In the genomic region with DNA sequence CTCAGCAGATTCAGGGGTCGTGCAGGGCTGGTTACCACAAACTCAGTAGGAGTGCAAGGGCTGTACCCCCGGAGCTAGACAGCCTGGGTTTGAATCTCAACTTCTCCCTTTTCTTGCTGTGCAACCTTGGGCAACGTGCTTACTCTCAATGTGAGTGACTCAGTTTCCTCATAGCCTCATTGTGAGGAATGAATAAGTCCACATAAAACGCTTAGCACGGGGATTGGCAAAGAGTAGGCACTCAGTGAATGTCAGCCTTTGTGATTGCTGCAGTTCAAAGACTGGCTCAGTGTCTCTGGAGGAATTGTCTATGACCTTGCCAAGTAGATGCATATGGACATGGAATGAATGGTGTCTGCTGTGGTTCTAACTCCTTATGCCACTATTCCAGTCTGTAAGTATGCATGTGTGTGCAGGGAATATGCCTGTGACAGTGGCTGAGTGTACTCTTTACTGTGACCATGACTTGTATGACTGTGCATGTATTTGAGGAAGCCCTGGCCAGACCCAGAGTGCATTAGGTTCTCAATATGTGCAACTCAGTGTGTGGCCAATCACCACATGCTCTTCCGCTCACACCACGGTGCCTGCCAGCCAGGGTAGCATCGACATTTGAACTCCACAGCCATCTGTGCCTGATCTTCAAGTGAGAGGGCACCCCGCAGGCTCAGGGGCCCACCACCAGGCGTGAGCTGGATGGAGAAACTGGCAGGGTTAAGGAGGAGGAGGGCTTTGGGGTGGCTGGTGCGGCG, we compare ENCODE assay signal across 8 cellular contexts. TPM values are rescaled to one million over a fixed set of nuclear protein-coding genes. Genes with fewer than 3 reads are reported as not detected.
DNase-seq lines count a peak whose midpoint lies in the region; ATAC-seq and TF ChIP-seq lines count a peak whose summit lies in the region.

No MANE protein-coding gene starts in this region.

- H3K9me3 Mint-ChIP-seq in activated T-cell treated with anti-CD3 and anti-CD28 coated beads, Interleukin-2, amount 50 U/mL, for 4 hours = no peaks in the 10 kb centered on the region
- H3K9me3 Mint-ChIP-seq in natural killer cell = no peaks in the 10 kb centered on the region

- H3K4me1 Mint-ChIP-seq in activated T-cell treated with anti-CD3 and anti-CD28 coated beads, Interleukin-2, amount 50 U/mL, for 4 hours (ENCODE audit: low read depth) = peaks cover 26% of the 10 kb centered on the region
- H3K4me1 Mint-ChIP-seq in T-helper 17 cell (peaks cover 22% of the 10 kb centered on the region), natural killer cell (peaks cover 18 to 33% of the 10 kb centered on the region in 2 donors)

- H3K27ac Mint-ChIP-seq in T-helper 17 cell (peak overlapping the region; percentile 97), natural killer cell (peak overlapping the region; percentile 95 to 97)

- no peaks in the 10 kb centered on the region for H3K36me3 Mint-ChIP-seq in activated T-cell treated with anti-CD3 and anti-CD28 coated beads, Interleukin-2, amount 50 U/mL, for 4 hours (ENCODE audit: insufficient read depth)
- H3K36me3 Mint-ChIP-seq in T-helper 17 cell (ENCODE audit: low read depth) (no peaks in the 10 kb centered on the region), natural killer cell (no peaks in the 10 kb centered on the region)

- no peak for DNase-seq in activated T-cell treated with anti-CD3 and anti-CD28 coated beads, Interleukin-2, amount 50 U/mL, for 4 hours
- DNase-seq in activated T-cell treated with anti-CD3 and anti-CD28 coated beads, Interleukin-2, amount 50 U/mL, for 1 hour = no peak
- DNase-seq in T-helper 17 cell = no peak
- DNase-seq in erythroblast (lab: John Stamatoyannopoulos, UW) = peak; percentile 57 to 72
- DNase-seq in natural killer cell = no peak
- DNase-seq in NCI-H1092 (lab: John Stamatoyannopoulos, UW) = no peak
- no peak for DNase-seq in DMS79 (lab: John Stamatoyannopoulos, UW)
- no peak for DNase-seq in GM10266 (ENCODE audit: extremely low spot score)

- TF ChIP-seq CTCF in natural killer cell (IDR thresholded peaks at IDR 0.05) = no peak
- no peak for TF ChIP-seq CTCF in GM10266 (IDR thresholded peaks at IDR 0.05; ENCODE audit: control insufficient read depth, insufficient read depth, low read depth, missing control alignments)

- no peaks in the 10 kb centered on the region for H3K9me3 ChIP-seq in T-helper 17 cell (ENCODE audit: control insufficient read depth, low read length, poor library complexity, severe bottlenecking)

- intact Hi-C loops in natural killer cell (cut with micrococcal nuclease) = loop anchor here (1.0 to 5.0 kb wide), 3 partner anchors 37 to 62 kb away; a partner anchor contains a TSS

- TF ChIP-seq POLR2A in erythroblast (IDR thresholded peaks at IDR 0.05; ENCODE audit: low read length) = no peak

- no peaks in the 10 kb centered on the region for H3K27me3 Mint-ChIP-seq in activated T-cell treated with anti-CD3 and anti-CD28 coated beads, Interleukin-2, amount 50 U/mL, for 4 hours (ENCODE audit: low read depth)
- H3K27me3 Mint-ChIP-seq in T-helper 17 cell (no peaks in the 10 kb centered on the region), natural killer cell (ENCODE audit: low read depth in 2 of 2) (no peaks in the 10 kb centered on the region)

- H3K4me3 Mint-ChIP-seq in activated T-cell treated with anti-CD3 and anti-CD28 coated beads, Interleukin-2, amount 50 U/mL, for 4 hours = peak overlapping the region; percentile 91
- H3K4me3 Mint-ChIP-seq in T-helper 17 cell (peak overlapping the region; percentile 96), natural killer cell (peak overlapping the region; percentile 97)

- no peak for ATAC-seq in activated T-cell treated with anti-CD3 and anti-CD28 coated beads, Interleukin-2, amount 50 U/mL, for 4 hours
- no peak for ATAC-seq in T-helper 17 cell
- ATAC-seq in natural killer cell = no peak

RNA-seq across cellular contexts. Expression of a gene that starts 0.9 kb away (rescaled TPM):
- 10 to 100 TPM in 1 of 3 donors, 1 to 10 TPM in 2; 4.9 to 10.3 (median 7.2) TPM for total RNA-seq in activated T-cell treated with anti-CD3 and anti-CD28 coated beads, Interleukin-2, amount 50 U/mL, for 4 hours
- 1 to 10 TPM; 2.7 to 3.7 TPM for total RNA-seq in T-helper 17 cell
- 1 to 10 TPM in 2 of 3 donors, under 1 TPM in 1; 0.93 to 2.0 (median 1.2) TPM for total RNA-seq in natural killer cell

RNA-seq across cellular contexts. Expression of a gene that starts 0.9 kb away (rescaled TPM):
- total RNA-seq in activated T-cell treated with anti-CD3 and anti-CD28 coated beads, Interleukin-2, amount 50 U/mL, for 4 hours = 10 to 100 TPM; 17.5 to 21.7 (median 21.1) TPM
- 10 to 100 TPM; 35.3 to 42.9 TPM for total RNA-seq in T-helper 17 cell
- total RNA-seq in natural killer cell = 10 to 100 TPM; 22.2 to 30.3 (median 29.6) TPM

RNA-seq across cellular contexts. Expression of a gene that starts 3.3 kb away (rescaled TPM):
- total RNA-seq in activated T-cell treated with anti-CD3 and anti-CD28 coated beads, Interleukin-2, amount 50 U/mL, for 4 hours = under 1 TPM in 2 of 3 donors, not detected in 1; 0.24 to 0.82 TPM
- total RNA-seq in T-helper 17 cell = under 1 TPM in 1 of 2 donors, not detected in 1; 0.44 TPM
- 1 to 10 TPM in 1 of 3 donors, under 1 TPM in 1, not detected in 1; 0.82 to 1.2 TPM for total RNA-seq in natural killer cell

RNA-seq across cellular contexts. Expression of a gene that starts 7.9 kb away (rescaled TPM):
- 100 to 1,000 TPM; 339 to 366 (median 341) TPM for total RNA-seq in activated T-cell treated with anti-CD3 and anti-CD28 coated beads, Interleukin-2, amount 50 U/mL, for 4 hours
- 10 to 100 TPM; 46.7 to 49.2 TPM for total RNA-seq in T-helper 17 cell
- total RNA-seq in natural killer cell = 10 to 100 TPM; 27.8 to 39.1 (median 32.1) TPM

RNA-seq across cellular contexts. Expression of a gene that starts 21.2 kb away (rescaled TPM):
- under 1 TPM in 1 of 3 donors, not detected in 2; 0.13 TPM for total RNA-seq in activated T-cell treated with anti-CD3 and anti-CD28 coated beads, Interleukin-2, amount 50 U/mL, for 4 hours
- total RNA-seq in T-helper 17 cell (not detected), natural killer cell (not detected)

Comparison
In these comparisons a context has a peak if more than half of its experiments do, and no peak if none do; other contexts are left out.
1. DNase-seq: peak in erythroblast (2 of 2); none in activated T-cell treated with anti-CD3 and anti-CD28 coated beads, Interleukin-2, amount 50 U/mL, for 4 hours (single experiment), activated T-cell treated with anti-CD3 and anti-CD28 coated beads, Interleukin-2, amount 50 U/mL, for 1 hour (single experiment), T-helper 17 cell (0 of 3), natural killer cell (single experiment), NCI-H1092 (single experiment), DMS79 (single experiment) and GM10266 (single experiment).
2. Peak in every context shown above with its lines, with median percentiles within 50 percentile points of each other: H3K4me3 Mint-ChIP-seq.